25 cellular contexts compared by ENCODE assay signal in the genomic region with DNA sequence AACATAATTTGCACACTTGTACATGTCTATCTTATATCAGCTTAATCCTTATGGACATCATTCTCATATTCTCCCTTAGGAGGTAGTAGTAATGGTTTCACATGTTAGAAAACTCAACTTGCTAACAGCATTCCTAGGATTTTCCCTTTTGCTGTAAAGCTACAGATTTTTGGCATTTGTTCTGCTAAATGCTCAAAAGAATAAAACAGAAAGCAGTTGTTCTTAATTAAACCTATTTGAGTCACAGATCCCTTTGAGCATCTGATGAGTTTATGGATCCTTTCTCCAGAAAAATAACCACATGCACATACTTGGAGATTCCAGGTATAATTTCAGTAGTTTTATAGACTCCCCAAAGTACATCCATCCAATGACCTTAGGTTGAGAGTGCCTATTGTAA.
DNase-seq lines count a peak whose midpoint lies in the region; ATAC-seq, FAIRE-seq and TF ChIP-seq lines count a peak whose summit lies in the region.
"Had no signal": no experiment of that assay in that cellular context is flagged by ENCODE, and none has a peak within 500 bp of the region (broad histone marks: within the 10 kb centered on the region; RNA-seq: fewer than 3 reads in every experiment).

No MANE protein-coding gene starts in this region.

- H3K9me3 Mint-ChIP-seq in naive thymus-derived CD4-positive, alpha-beta T cell, result peaks cover 0 to 2% (median 0%) of the 10 kb centered on the region in 11 donors
- no peaks in the 10 kb centered on the region for H3K9me3 Mint-ChIP-seq in natural killer cell

- no TSS peak for BruUV-seq in IMR-90 (replicated peaks; lab: Mats Ljungman, UMichigan)

- H3K4me1 ChIP-seq in IMR-90 (ENCODE audit: control insufficient read depth, insufficient read depth, low read length), result peaks cover 17% of the 10 kb centered on the region
- no peaks in the 10 kb centered on the region for H3K4me1 ChIP-seq in naive thymus-derived CD4-positive, alpha-beta T cell (ENCODE audit: control insufficient read depth in 2 of 2, insufficient read depth in 2 of 2, low read length in 2 of 2)

- TF ChIP-seq RAD21 in IMR-90 (IDR thresholded peaks at IDR 0.05; ENCODE audit: low read length), result no peak

- peak overlapping the region in 1 of 2 experiments; percentile 63; a peak in 2 of 4 replicates for H4K8ac ChIP-seq in IMR-90 (ENCODE audit: low read depth in 2 of 2, low read length in 2 of 2)

- no peak overlapping the region for H3K9ac ChIP-seq in IMR-90 (ENCODE audit: low read depth, low read length)

- peak overlapping the region; percentile 92 for H4K5ac ChIP-seq in IMR-90 (ENCODE audit: low read depth, low read length)

- peak overlapping the region; percentile 48 for H2AK5ac ChIP-seq in IMR-90 (ENCODE audit: low read depth, low read length)

- peak overlapping the region; percentile 7; the same call in 1 of the 2 replicates for H3K14ac ChIP-seq in IMR-90 (replicated peaks; ENCODE audit: low read depth, low read length)

- no peak for TF ChIP-seq POLR2A in IMR-90 (IDR thresholded peaks at IDR 0.05; ENCODE audit: low read depth, low read length)

- peak overlapping the region; percentile 83; the same call in 1 of the 2 replicates for H2BK20ac ChIP-seq in IMR-90 (ENCODE audit: low read depth, low read length)

- peaks cover 5 to 18% (median 11%) of the 10 kb centered on the region in 5 donors for H3K27me3 Mint-ChIP-seq in naive thymus-derived CD4-positive, alpha-beta T cell
- peaks cover 13 to 43% of the 10 kb centered on the region in 2 donors for H3K27me3 Mint-ChIP-seq in natural killer cell (ENCODE audit: low read depth in 2 of 2)

- DNase-seq in EH (ENCODE audit: low read depth) (peak; percentile 65), IMR-90 (peak; percentile 37), fibroblast of gingiva (ENCODE audit: low read depth) (peak; percentile 61), frontal cortex (ENCODE audit: low spot score in 2 of 2) (no peak), natural killer cell (no peak)
- DNase-seq in naive thymus-derived CD4-positive, alpha-beta T cell, result no peak
- DNase-seq: DMS53, GOT3, HCEC 1CT, MG63, NCI-H1417, NCI-H1694 treated with DMSO at 0.1 percent for 48 hours, NCI-H2081 treated with DMSO at 0.1 percent for 48 hours, NCI-H2171 treated with DMSO at 0.1 percent for 48 hours, NCI-H446, NCI-H526 treated with DMSO at 0.1 percent for 48 hours, OCI-M1, SW 1271 had no signal

- H3K27ac Mint-ChIP-seq in naive thymus-derived CD4-positive, alpha-beta T cell, result no peak overlapping the region
- no peak overlapping the region for H3K27ac Mint-ChIP-seq in natural killer cell
- H3K27ac Mint-ChIP-seq: B cell had no signal

- H2BK5ac ChIP-seq in IMR-90 (ENCODE audit: low read depth, low read length, poor library complexity, severe bottlenecking), result peak overlapping the region; percentile 55

- no peaks in the 10 kb centered on the region for H3K4me1 Mint-ChIP-seq in naive thymus-derived CD4-positive, alpha-beta T cell
- no peaks in the 10 kb centered on the region for H3K4me1 Mint-ChIP-seq in natural killer cell
- H3K4me1 Mint-ChIP-seq: B cell had no signal

- ATAC-seq in IMR-90 (ENCODE audit: low read depth) (no peak), natural killer cell (no peak), GM18909 (IDR thresholded peaks at IDR 0.05; ENCODE audit: poor library complexity, unreplicated experiment) (no peak)
- ATAC-seq in naive thymus-derived CD4-positive, alpha-beta T cell, result no peak
- ATAC-seq: Right ventricle myocardium inferior had no signal

- H4K20me1 ChIP-seq in IMR-90 (ENCODE audit: insufficient read depth, low read length), result no peaks in the 10 kb centered on the region

- CTCF ChIA-PET in IMR-90 (lab: Yijun Ruan, JAX), result no interaction called here
- CTCF ChIA-PET in naive thymus-derived CD4-positive, alpha-beta T cell (lab: Charles Lee), result interaction anchor here (0.6 kb wide), 1 partner anchor 1389 kb away, joined by 3 read pairs; no protein-coding TSS in a partner anchor

- peak overlapping the region; percentile 14; the same call in 1 of the 2 replicates for H3K4ac ChIP-seq in IMR-90 (ENCODE audit: low read depth, low read length)

- peak overlapping the region; percentile 79; the same call in 2 of the 3 replicates for H2BK15ac ChIP-seq in IMR-90 (ENCODE audit: low read depth, low read length)

- TF ChIP-seq CTCF in IMR-90 (conservative IDR thresholded peaks at IDR 0.05; ENCODE audit: low read depth, low read length), result no peak
- no peak for TF ChIP-seq CTCF in natural killer cell (IDR thresholded peaks at IDR 0.05)

- peak overlapping the region; percentile 54; the same call in 1 of the 2 replicates for H2BK120ac ChIP-seq in IMR-90 (ENCODE audit: low read depth, low read length)

- peak overlapping the region; percentile 98 for H3K18ac ChIP-seq in IMR-90 (ENCODE audit: low read depth, low read length)

- H2AFZ ChIP-seq in IMR-90 (replicated peaks; ENCODE audit: low read length, poor library complexity), result no peak overlapping the region

- no peak overlapping the region for H3K27ac ChIP-seq in IMR-90 (ENCODE audit: insufficient read depth, low read length)
- no peak overlapping the region for H3K27ac ChIP-seq in naive thymus-derived CD4-positive, alpha-beta T cell (ENCODE audit: low read depth, low read length)
- H3K27ac ChIP-seq: SJSA1 had no signal

- H3K9me1 ChIP-seq in IMR-90 (ENCODE audit: insufficient read depth, low read length), result no peaks in the 10 kb centered on the region

- in situ Hi-C loops in IMR-90 (cut with MboI; ENCODE audit: low sequenced_read_pairs), result no loop called here

- no peaks in the 10 kb centered on the region for H3K36me3 Mint-ChIP-seq in naive thymus-derived CD4-positive, alpha-beta T cell
- H3K36me3 Mint-ChIP-seq in natural killer cell, result no peaks in the 10 kb centered on the region

- POLR2A ChIA-PET in IMR-90 (lab: Charles Lee; ENCODE audit: unreplicated experiment), result no interaction called here
- POLR2A ChIA-PET in naive thymus-derived CD4-positive, alpha-beta T cell (lab: Charles Lee), result no interaction called here

- no peak overlapping the region for H2AK9ac ChIP-seq in IMR-90 (replicated peaks; ENCODE audit: low read depth, low read length, poor library complexity)

- H4K91ac ChIP-seq in IMR-90 (ENCODE audit: insufficient read depth, low read depth, low read length), result peak overlapping the region; percentile 81

- no peak overlapping the region for H3K4me2 ChIP-seq in IMR-90 (ENCODE audit: low read depth, low read length)

- no peak overlapping the region for H3K23ac ChIP-seq in IMR-90 (ENCODE audit: low read depth, low read length)

- FAIRE-seq in frontal cortex (lab: Jason Lieb, UNC), result no peak
- FAIRE-seq: D721Med, GM12891, RCC 7860 had no signal

- H3K4me3 ChIP-seq in IMR-90 (ENCODE audit: insufficient read depth, low read depth, low read length), result no peak overlapping the region
- no peak overlapping the region for H3K4me3 ChIP-seq in naive thymus-derived CD4-positive, alpha-beta T cell (ENCODE audit: low read length)
- H3K4me3 ChIP-seq: MG63, SJSA1 had no signal

- H3K27me3 ChIP-seq in IMR-90 (ENCODE audit: control insufficient read depth, insufficient read depth, low read length), result no peaks in the 10 kb centered on the region
- no peaks in the 10 kb centered on the region for H3K27me3 ChIP-seq in naive thymus-derived CD4-positive, alpha-beta T cell (ENCODE audit: control insufficient read depth in 2 of 2, insufficient read depth in 2 of 2, low read length in 2 of 2)
- H3K27me3 ChIP-seq: MG63, SJSA1 had no signal

- H3K4me3 Mint-ChIP-seq in naive thymus-derived CD4-positive, alpha-beta T cell, result no peak overlapping the region
- no peak overlapping the region for H3K4me3 Mint-ChIP-seq in natural killer cell
- H3K4me3 Mint-ChIP-seq: B cell had no signal

- H3K9me3 ChIP-seq in IMR-90 (ENCODE audit: control insufficient read depth, insufficient read depth, low read length), result no peaks in the 10 kb centered on the region
- H3K9me3 ChIP-seq in naive thymus-derived CD4-positive, alpha-beta T cell (ENCODE audit: control insufficient read depth in 2 of 3, low read length in 3 of 3), result no peaks in the 10 kb centered on the region
- H3K9me3 ChIP-seq: MG63, SJSA1 had no signal

- H3K56ac ChIP-seq in IMR-90 (ENCODE audit: extremely low read depth, insufficient read depth, low read length), result no peak overlapping the region

- H3K36me3 ChIP-seq in IMR-90 (ENCODE audit: control insufficient read depth, insufficient read depth, low read length), result no peaks in the 10 kb centered on the region
- H3K36me3 ChIP-seq in naive thymus-derived CD4-positive, alpha-beta T cell (ENCODE audit: control insufficient read depth in 2 of 3, insufficient read depth in 3 of 3, low read length in 3 of 3), result no peaks in the 10 kb centered on the region
- H3K36me3 ChIP-seq: MG63, SJSA1 had no signal

- H3K79me1 ChIP-seq in IMR-90 (ENCODE audit: low read depth in 1 of 2, low read length in 2 of 2), result no peaks in the 10 kb centered on the region

- intact Hi-C loops in IMR-90 (cut with micrococcal nuclease), result no loop called here
- intact Hi-C loops in naive thymus-derived CD4-positive, alpha-beta T cell (cut with micrococcal nuclease), result no loop called here
- intact Hi-C loops in natural killer cell (cut with micrococcal nuclease), result no loop called here

- dilution Hi-C loops in IMR-90 (cut with HindIII; ENCODE audit: low sequenced_read_pairs, unreplicated experiment), result no loop called here

TF ChIP-seq in IMR-90, 13 proteins besides CTCF, POLR2A, EP300 and RAD21:
- TF ChIP-seq MAZ (IDR thresholded peaks at IDR 0.05; ENCODE audit: borderline replicate concordance, low read depth, low read length) (no peak), NFE2L2 (IDR thresholded peaks at IDR 0.05; ENCODE audit: low read depth, low read length) (no peak), CEBPB (IDR thresholded peaks at IDR 0.05; ENCODE audit: low read depth, low read length) (no peak)
- TF ChIP-seq, protein P1, sequence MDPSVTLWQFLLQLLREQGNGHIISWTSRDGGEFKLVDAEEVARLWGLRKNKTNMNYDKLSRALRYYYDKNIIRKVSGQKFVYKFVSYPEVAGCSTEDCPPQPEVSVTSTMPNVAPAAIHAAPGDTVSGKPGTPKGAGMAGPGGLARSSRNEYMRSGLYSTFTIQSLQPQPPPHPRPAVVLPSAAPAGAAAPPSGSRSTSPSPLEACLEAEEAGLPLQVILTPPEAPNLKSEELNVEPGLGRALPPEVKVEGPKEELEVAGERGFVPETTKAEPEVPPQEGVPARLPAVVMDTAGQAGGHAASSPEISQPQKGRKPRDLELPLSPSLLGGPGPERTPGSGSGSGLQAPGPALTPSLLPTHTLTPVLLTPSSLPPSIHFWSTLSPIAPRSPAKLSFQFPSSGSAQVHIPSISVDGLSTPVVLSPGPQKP (IDR thresholded peaks at IDR 0.05; ENCODE audit: borderline replicate concordance, low read depth, low read length), result no peak

Comparison
In these comparisons a context has a peak if more than half of its experiments do, and no peak if none do; other contexts are left out.
1. DNase-seq: peak in EH (single experiment), IMR-90 (single experiment) and fibroblast of gingiva (single experiment); none in frontal cortex (0 of 2), naive thymus-derived CD4-positive, alpha-beta T cell (0 of 9) and natural killer cell (single experiment).